1 cellular context compared by ENCODE assay signal in the genomic region with DNA sequence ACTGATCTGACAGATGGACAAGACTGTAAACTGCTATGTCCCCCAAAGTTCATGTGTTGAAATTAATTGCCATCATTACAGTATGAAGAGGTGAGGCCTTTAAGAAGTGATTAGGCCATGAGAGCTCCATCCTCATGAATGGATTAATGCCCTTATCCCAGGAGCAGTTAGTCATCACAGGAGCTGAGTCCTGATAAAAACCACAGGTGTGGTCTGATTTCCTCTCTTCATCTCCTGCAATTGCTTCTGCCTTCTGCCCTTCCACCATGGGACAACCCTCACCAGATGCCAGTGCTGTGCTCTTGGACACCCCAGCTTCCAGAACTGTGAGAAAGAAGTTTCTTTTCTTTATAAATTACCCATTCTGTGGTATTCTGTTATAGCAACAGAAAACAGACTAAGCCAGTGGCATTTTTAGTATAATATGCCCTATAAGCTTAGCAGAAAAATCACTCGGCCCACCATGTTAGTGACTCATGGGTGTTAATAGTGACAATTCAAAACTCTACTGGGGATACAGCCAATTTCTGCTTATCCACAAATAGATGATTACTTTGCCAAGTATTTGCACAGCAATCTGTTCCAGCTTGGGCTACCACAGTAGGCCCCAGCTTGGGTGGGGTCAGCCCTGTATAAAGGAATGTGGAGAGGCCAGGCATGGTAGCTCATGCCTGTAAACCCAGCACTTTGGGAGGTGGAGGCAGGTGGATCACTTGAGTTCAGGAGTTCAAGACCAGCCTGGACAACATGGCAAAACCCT.
TF ChIP-seq lines count a peak whose summit lies in the region.

No MANE protein-coding gene starts in this region.

TF ChIP-seq in GM12878, 131 proteins besides CTCF, POLR2A, EP300 and RAD21 (continued from another document):
- TF ChIP-seq PBX3 (IDR thresholded peaks at IDR 0.05; ENCODE audit: insufficient replicate concordance, low read depth, low read length) (no peak), SREBF1 (IDR thresholded peaks at IDR 0.05; ENCODE audit: low read length) (no peak), SMAD1 (IDR thresholded peaks at IDR 0.05; ENCODE audit: low read depth, partially characterized antibody) (no peak), WRNIP1 (IDR thresholded peaks at IDR 0.05; ENCODE audit: borderline replicate concordance, low read depth, low read length) (no peak), SREBF2 (IDR thresholded peaks at IDR 0.05; ENCODE audit: low read length) (no peak), STAT3 (IDR thresholded peaks at IDR 0.05; ENCODE audit: low read depth, low read length) (no peak), ZBTB4 (CRISPR knock-in tag; IDR thresholded peaks at IDR 0.05) (no peak), BACH1 (IDR thresholded peaks at IDR 0.05; ENCODE audit: borderline replicate concordance) (no peak)
